Comparison of ENCODE assay signal across 1 cellular context in genomic region chr2:96830064-96830562, GRCh38.
TF ChIP-seq lines count a peak whose summit lies in the region.

No MANE protein-coding gene starts in this region.

TF ChIP-seq in WTC11, 78 proteins besides CTCF, POLR2A, EP300 and RAD21:
- no peak for TF ChIP-seq CBFB (CRISPR knock-in tag; IDR thresholded peaks at IDR 0.05; ENCODE audit: low read depth)
- TF ChIP-seq AFF4 (CRISPR knock-in tag; IDR thresholded peaks at IDR 0.05; ENCODE audit: borderline replicate concordance), result no peak
- no peak for TF ChIP-seq ELF4 (CRISPR knock-in tag; IDR thresholded peaks at IDR 0.05; ENCODE audit: low read depth)
- no peak for TF ChIP-seq NFE2L1 (CRISPR knock-in tag; IDR thresholded peaks at IDR 0.05)
- no peak for TF ChIP-seq TP53 (CRISPR knock-in tag; IDR thresholded peaks at IDR 0.05)
- TF ChIP-seq E2F4 (CRISPR knock-in tag; IDR thresholded peaks at IDR 0.05; ENCODE audit: borderline replicate concordance, low read depth), result no peak
- no peak for TF ChIP-seq SOX15 (CRISPR knock-in tag; IDR thresholded peaks at IDR 0.05)
- TF ChIP-seq ZNF671 (CRISPR knock-in tag; IDR thresholded peaks at IDR 0.05), result no peak
- TF ChIP-seq ZNF317 (CRISPR knock-in tag; IDR thresholded peaks at IDR 0.05; ENCODE audit: borderline replicate concordance, low read depth), result no peak
- TF ChIP-seq ZNF281 (CRISPR knock-in tag; IDR thresholded peaks at IDR 0.05), result no peak
- TF ChIP-seq ZBTB43 (CRISPR knock-in tag; IDR thresholded peaks at IDR 0.05), result no peak
- TF ChIP-seq E2F1 (CRISPR knock-in tag; IDR thresholded peaks at IDR 0.05), result no peak
- TF ChIP-seq E2F5 (CRISPR knock-in tag; IDR thresholded peaks at IDR 0.05), result no peak
- no peak for TF ChIP-seq OVOL2 (CRISPR knock-in tag; IDR thresholded peaks at IDR 0.05; ENCODE audit: borderline replicate concordance)
- no peak for TF ChIP-seq ZNF532 (CRISPR knock-in tag; IDR thresholded peaks at IDR 0.05; ENCODE audit: borderline replicate concordance)
TF ChIP-seq in WTC11: peak in this region for 0.
